Comparison of ENCODE assay signal across 8 cellular contexts in the genomic region with DNA sequence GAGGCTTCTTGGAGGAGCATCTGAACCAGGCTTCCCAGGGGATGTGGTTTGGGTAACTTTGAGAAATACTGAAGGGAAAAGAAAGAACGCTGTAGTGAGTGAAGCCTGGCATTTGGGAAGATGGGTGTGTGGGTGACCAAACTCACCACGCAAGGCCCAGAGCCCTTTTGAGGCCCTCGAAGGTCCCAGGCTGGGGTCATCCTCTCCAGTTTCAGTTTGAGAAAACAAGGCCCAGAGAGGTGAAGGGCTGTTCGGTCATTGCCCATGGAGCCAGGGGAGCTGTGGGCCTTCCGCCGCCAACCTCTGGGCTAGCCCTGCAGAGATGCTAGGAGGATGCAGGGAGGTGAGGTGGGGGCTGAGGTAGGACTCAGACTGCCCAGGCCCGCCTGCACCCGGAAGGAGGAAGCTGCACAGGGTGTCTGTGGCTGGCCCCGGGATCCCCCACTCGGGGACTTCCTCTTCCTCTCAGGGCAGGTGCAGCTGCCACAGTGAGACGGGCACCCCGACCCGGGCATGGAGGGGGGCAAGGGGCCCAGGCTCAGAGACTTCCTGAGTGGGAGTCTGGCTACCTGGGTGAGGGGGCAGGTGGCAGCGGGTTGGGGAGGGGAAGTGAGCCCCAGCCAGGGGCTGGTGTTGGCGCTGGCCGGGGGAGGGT. TPM values are rescaled to one million over a fixed set of nuclear protein-coding genes. Genes with fewer than 3 reads are reported as not detected.
DNase-seq lines count a peak whose midpoint lies in the region; ATAC-seq and TF ChIP-seq lines count a peak whose summit lies in the region.

A gene with protein sequence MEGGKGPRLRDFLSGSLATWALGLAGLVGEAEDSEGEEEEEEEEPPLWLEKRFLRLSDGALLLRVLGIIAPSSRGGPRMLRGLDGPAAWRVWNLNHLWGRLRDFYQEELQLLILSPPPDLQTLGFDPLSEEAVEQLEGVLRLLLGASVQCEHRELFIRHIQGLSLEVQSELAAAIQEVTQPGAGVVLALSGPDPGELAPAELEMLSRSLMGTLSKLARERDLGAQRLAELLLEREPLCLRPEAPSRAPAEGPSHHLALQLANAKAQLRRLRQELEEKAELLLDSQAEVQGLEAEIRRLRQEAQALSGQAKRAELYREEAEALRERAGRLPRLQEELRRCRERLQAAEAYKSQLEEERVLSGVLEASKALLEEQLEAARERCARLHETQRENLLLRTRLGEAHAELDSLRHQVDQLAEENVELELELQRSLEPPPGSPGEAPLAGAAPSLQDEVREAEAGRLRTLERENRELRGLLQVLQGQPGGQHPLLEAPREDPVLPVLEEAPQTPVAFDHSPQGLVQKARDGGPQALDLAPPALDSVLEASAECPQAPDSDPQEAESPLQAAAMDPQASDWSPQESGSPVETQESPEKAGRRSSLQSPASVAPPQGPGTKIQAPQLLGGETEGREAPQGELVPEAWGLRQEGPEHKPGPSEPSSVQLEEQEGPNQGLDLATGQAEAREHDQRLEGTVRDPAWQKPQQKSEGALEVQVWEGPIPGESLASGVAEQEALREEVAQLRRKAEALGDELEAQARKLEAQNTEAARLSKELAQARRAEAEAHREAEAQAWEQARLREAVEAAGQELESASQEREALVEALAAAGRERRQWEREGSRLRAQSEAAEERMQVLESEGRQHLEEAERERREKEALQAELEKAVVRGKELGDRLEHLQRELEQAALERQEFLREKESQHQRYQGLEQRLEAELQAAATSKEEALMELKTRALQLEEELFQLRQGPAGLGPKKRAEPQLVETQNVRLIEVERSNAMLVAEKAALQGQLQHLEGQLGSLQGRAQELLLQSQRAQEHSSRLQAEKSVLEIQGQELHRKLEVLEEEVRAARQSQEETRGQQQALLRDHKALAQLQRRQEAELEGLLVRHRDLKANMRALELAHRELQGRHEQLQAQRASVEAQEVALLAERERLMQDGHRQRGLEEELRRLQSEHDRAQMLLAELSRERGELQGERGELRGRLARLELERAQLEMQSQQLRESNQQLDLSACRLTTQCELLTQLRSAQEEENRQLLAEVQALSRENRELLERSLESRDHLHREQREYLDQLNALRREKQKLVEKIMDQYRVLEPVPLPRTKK (N-terminal part only) (plus strand): TSS at position 451 of the 655 bp plus-strand sequence. CDS start 63 bp downstream, at position 514.

- H3K27ac ChIP-seq in Panc1 (ENCODE audit: low read length) (no peak within 1 kb of the TSS), layer of hippocampus (ENCODE audit: low read depth, low read length) (peak within 1 kb of the TSS; percentile 18)

- H3K27me3 ChIP-seq in Panc1 (ENCODE audit: control insufficient read depth, insufficient read depth, low read length) (no peaks in the 10 kb centered on the region), layer of hippocampus (ENCODE audit: control insufficient read depth, insufficient read depth, low read length) (no peaks in the 10 kb centered on the region)

- TF ChIP-seq CTCF in GM10248 (IDR thresholded peaks at IDR 0.05; ENCODE audit: control extremely low read depth, extremely low read depth, low read depth, missing control alignments) (no peak), Panc1 (IDR thresholded peaks at IDR 0.05) (no peak)

- peaks cover 26% of the 10 kb centered on the region for H3K4me1 ChIP-seq in Panc1 (ENCODE audit: control insufficient read depth, insufficient read depth, low read length)

- ATAC-seq in HG02678 (IDR thresholded peaks at IDR 0.05; ENCODE audit: unreplicated experiment) (peak; percentile 70), Panc1 (no peak)
- ATAC-seq in activated T-helper 17 cell treated with anti-CD3 and anti-CD28 coated beads, Interleukin-2, amount 50 U/mL, for 72 hours (replicated peaks) = peak; percentile 86

- intact Hi-C loops in Panc1 (cut with micrococcal nuclease; ENCODE audit: unreplicated experiment) = no loop called here

- H3K4me1 Mint-ChIP-seq in activated T-helper 17 cell treated with anti-CD3 and anti-CD28 coated beads, Interleukin-2, amount 50 U/mL, for 72 hours = peaks cover 12% of the 10 kb centered on the region

- DNase-seq in GM10248 (ENCODE audit: extremely low spot score) (peak; percentile 89), Panc1 (ENCODE audit: low read depth, low spot score) (no peak), DMS53 treated with DMSO at 0.1 percent for 48 hours (lab: John Stamatoyannopoulos, UW; ENCODE audit: unreplicated experiment) (no peak), NCI-H2029 (lab: John Stamatoyannopoulos, UW) (no peak)
- peak; percentile 86 for DNase-seq in stimulated activated CD8-positive, alpha-beta memory T cell treated with anti-CD3 and anti-CD28 coated beads, Interleukin-4, amount 100 ng/mL, for 48 hours

- H3K9me3 Mint-ChIP-seq in activated T-helper 17 cell treated with anti-CD3 and anti-CD28 coated beads, Interleukin-2, amount 50 U/mL, for 72 hours = no peaks in the 10 kb centered on the region

- in situ Hi-C loops in Panc1 (cut with HindIII; ENCODE audit: low pct_unique_long_range_greater_than_20kb, low sequenced_read_pairs) = no loop called here

- H3K36me3 ChIP-seq in Panc1 (ENCODE audit: control insufficient read depth, insufficient read depth, low read length) = no peaks in the 10 kb centered on the region

- POLR2A ChIA-PET in GM10248 (lab: Yijun Ruan, JAX) = interaction anchor here (0.5 to 1.4 kb wide), 2 partner anchors 8 to 156 kb away, joined by 4 to 11 read pairs; no protein-coding TSS in a partner anchor
- POLR2A ChIA-PET in Panc1 (lab: Charles Lee) = no interaction called here

- H3K9me3 ChIP-seq in Panc1 (ENCODE audit: control insufficient read depth, insufficient read depth, low read depth, low read length) = no peaks in the 10 kb centered on the region

- no TSS peak for BruUV-seq in Panc1 (replicated peaks; lab: Mats Ljungman, UMichigan)

- no peak within 1 kb of the TSS for H3K4me3 ChIP-seq in Panc1 (ENCODE audit: low read depth in 2 of 2, low read length in 2 of 2)

- H3K27me3 Mint-ChIP-seq in activated T-helper 17 cell treated with anti-CD3 and anti-CD28 coated beads, Interleukin-2, amount 50 U/mL, for 72 hours = no peaks in the 10 kb centered on the region

- CTCF ChIA-PET in GM10248 (lab: Yijun Ruan, JAX) (interaction anchor here (0.6 to 7.5 kb wide), 5 partner anchors 7 to 38 kb away, joined by 4 to 81 read pairs (median 10); a partner anchor contains a TSS), Panc1 (lab: Charles Lee) (no interaction called here)

- H3K4me3 Mint-ChIP-seq in activated T-helper 17 cell treated with anti-CD3 and anti-CD28 coated beads, Interleukin-2, amount 50 U/mL, for 72 hours = peak within 1 kb of the TSS; percentile 96

- H3K27ac Mint-ChIP-seq in activated T-helper 17 cell treated with anti-CD3 and anti-CD28 coated beads, Interleukin-2, amount 50 U/mL, for 72 hours = peak within 1 kb of the TSS; percentile 97

- peaks cover 43% of the 10 kb centered on the region for H3K36me3 Mint-ChIP-seq in activated T-helper 17 cell treated with anti-CD3 and anti-CD28 coated beads, Interleukin-2, amount 50 U/mL, for 72 hours (ENCODE audit: low read depth)

RNA-seq across cellular contexts. Expression of the gene that starts here (rescaled TPM):
- 17.1 TPM for total RNA-seq in Panc1 (2021; ENCODE audit: unreplicated experiment)
- polyA plus RNA-seq in Panc1 (2012; ENCODE audit: insufficient read length) = 36.1 TPM
- 100 to 1,000 TPM; 120 to 125 TPM for total RNA-seq in activated T-helper 17 cell treated with anti-CD3 and anti-CD28 coated beads, Interleukin-2, amount 50 U/mL, for 72 hours

Comparison
In these comparisons a context has a peak if more than half of its experiments do, and no peak if none do; other contexts are left out.
1. DNase-seq: peak in GM10248 (single experiment) and stimulated activated CD8-positive, alpha-beta memory T cell treated with anti-CD3 and anti-CD28 coated beads, Interleukin-4, amount 100 ng/mL, for 48 hours (single experiment); none in Panc1 (single experiment), DMS53 treated with DMSO at 0.1 percent for 48 hours (single experiment) and NCI-H2029 (single experiment).